Comparison of ENCODE assay signal across 7 cellular contexts in the genomic region with DNA sequence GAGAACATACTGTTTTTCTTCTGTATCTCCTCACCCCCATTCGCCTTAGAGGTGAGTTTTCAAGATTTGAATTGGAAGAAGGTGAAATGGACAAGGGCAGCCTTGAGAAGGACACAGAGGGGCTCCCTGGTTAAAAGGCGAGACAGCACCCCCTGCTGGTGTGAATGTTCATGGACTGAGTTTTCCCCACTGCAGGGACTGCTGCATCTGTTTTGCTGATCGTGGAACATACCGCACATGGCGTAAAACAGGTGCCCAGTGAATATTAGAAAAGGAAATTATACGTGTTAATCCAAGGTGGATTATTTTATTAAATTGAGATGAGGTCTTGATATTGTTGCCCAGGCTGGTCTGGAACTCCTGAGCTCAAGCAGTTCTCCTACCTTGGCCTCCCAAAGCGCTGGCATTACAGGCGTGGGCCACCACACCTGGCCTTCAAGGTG. TPM values are rescaled to one million over a fixed set of nuclear protein-coding genes. Genes with fewer than 3 reads are reported as not detected.
A peak's percentile ranks its signal among the peaks of the same experiment; 100 is the strongest.
DNase-seq lines count a peak whose midpoint lies in the region; ATAC-seq, FAIRE-seq and TF ChIP-seq lines count a peak whose summit lies in the region.

No MANE protein-coding gene starts in this region.

- H3K27me3 ChIP-seq in brain microvascular endothelial cell (replicated peaks): no peaks in the 10 kb centered on the region

- no peak overlapping the region for H3K27ac ChIP-seq in VCaP
- H3K27ac ChIP-seq in brain microvascular endothelial cell: no peak overlapping the region

- TF ChIP-seq CTCF in VCaP (conservative IDR thresholded peaks at IDR 0.05) (peak; percentile 71), brain microvascular endothelial cell (IDR thresholded peaks at IDR 0.05; ENCODE audit: low read depth, low read length, missing control alignments) (peak; percentile 86)

- in situ Hi-C loops in brain microvascular endothelial cell (cut with HindIII; ENCODE audit: low pct_ligation_motif_present, low sequenced_read_pairs): no loop called here

- no peak overlapping the region for H3K4me3 ChIP-seq in brain microvascular endothelial cell (ENCODE audit: low read depth, low read length)

- DNase-seq in GM12891 (ENCODE audit: insufficient read length, low spot score) (peak; percentile 53), NCI-H1694 (lab: John Stamatoyannopoulos, UW) (peak; percentile 53), brain microvascular endothelial cell (peak; percentile 77), iris pigment epithelial cell (ENCODE audit: low read depth) (peak; percentile 65)
- peak; percentile 37 to 77 for DNase-seq in stimulated activated CD4-positive, alpha-beta T cell treated with anti-CD3 and anti-CD28 coated beads, Interleukin-1b, Interleukin-23, amount 100 ng/mL, for 1 hour (ENCODE audit: low read depth in 2 of 2)

- peak; percentile 16 for FAIRE-seq in GM12891 (lab: Jason Lieb, UNC)

- H3K36me3 ChIP-seq in brain microvascular endothelial cell (replicated peaks): peaks cover 14% of the 10 kb centered on the region

- TF ChIP-seq POLR2A in GM12891 (IDR thresholded peaks at IDR 0.05; ENCODE audit: low read depth, low read length): no peak

- no peak for ATAC-seq in HG03432 (IDR thresholded peaks at IDR 0.05; ENCODE audit: unreplicated experiment)

TF ChIP-seq in GM12891, 5 proteins besides CTCF, POLR2A, EP300 and RAD21:
- TF ChIP-seq POU2F2 (IDR thresholded peaks at IDR 0.05; ENCODE audit: low read depth, low read length) (0 out of 2 replicates have a peak, but pooled peaks have one; percentile 34), TAF1 (IDR thresholded peaks at IDR 0.05; ENCODE audit: low read depth, low read length) (no peak), POLR2AphosphoS5 (IDR thresholded peaks at IDR 0.05; ENCODE audit: low read depth, low read length) (0 out of 2 replicates have a peak, but pooled peaks have one; percentile 26)
TF ChIP-seq in GM12891: peak in this region for 2.

RNA-seq across cellular contexts. Expression of a gene that starts 54.5 kb away (rescaled TPM):
- 65.3 TPM for polyA plus RNA-seq in GM12891 (2012; ENCODE audit: low read depth, missing spikeins)
